16 cellular contexts compared by ENCODE assay signal in genomic region chr2:69952336-69953115, GRCh38.
"Had no signal": no experiment of that assay in that cellular context is flagged by ENCODE, and none has a peak within 500 bp of the region (broad histone marks: within the 10 kb centered on the region; RNA-seq: fewer than 3 reads in every experiment).

No MANE protein-coding gene starts in this region.

- H3K4me3 Mint-ChIP-seq: activated CD4-positive, alpha-beta T cell treated with anti-CD3 and anti-CD28 coated beads for 36 hours; activated CD8-positive, alpha-beta T cell treated with anti-CD3 and anti-CD28 coated beads for 36 hours; activated naive CD4-positive, alpha-beta T cell treated with anti-CD3 and anti-CD28 coated beads for 36 hours; activated T-helper 17 cell treated with anti-CD3 and anti-CD28 coated beads, Interleukin-2, amount 50 U/mL, for 72 hours; natural killer cell treated with Interleukin-12 subunit alpha and Interleukin-12 subunit beta and Interleukin-15 and Interleukin-18, amount 100 ng/mL, for 72 hours had no signal

- DNase-seq: activated CD4-positive, alpha-beta T cell treated with anti-CD3 and anti-CD28 coated beads for 36 hours; activated CD8-positive, alpha-beta T cell treated with anti-CD3 and anti-CD28 coated beads for 36 hours; activated naive CD4-positive, alpha-beta T cell treated with anti-CD3 and anti-CD28 coated beads for 36 hours; caudate nucleus; cortex of kidney; effector memory CD4-positive, alpha-beta T cell; gastrocnemius medialis; islet precursor cell; stimulated activated CD4-positive, alpha-beta T cell treated with anti-CD3 and anti-CD28 coated beads, Interleukin-4, amount 100 ng/mL, for 1 hour; stimulated activated CD8-positive, alpha-beta memory T cell treated with anti-CD3 and anti-CD28 coated beads, Interleukin-4, amount 100 ng/mL, for 48 hours; T-helper 9 cell; thyroid gland; uterus had no signal

- H3K27ac Mint-ChIP-seq: activated CD4-positive, alpha-beta T cell treated with anti-CD3 and anti-CD28 coated beads for 36 hours; activated CD8-positive, alpha-beta T cell treated with anti-CD3 and anti-CD28 coated beads for 36 hours; activated naive CD4-positive, alpha-beta T cell treated with anti-CD3 and anti-CD28 coated beads for 36 hours; activated T-helper 17 cell treated with anti-CD3 and anti-CD28 coated beads, Interleukin-2, amount 50 U/mL, for 72 hours had no signal

- H3K27me3 Mint-ChIP-seq: activated CD4-positive, alpha-beta T cell treated with anti-CD3 and anti-CD28 coated beads for 36 hours; activated CD8-positive, alpha-beta T cell treated with anti-CD3 and anti-CD28 coated beads for 36 hours; natural killer cell treated with Interleukin-12 subunit alpha and Interleukin-12 subunit beta and Interleukin-15 and Interleukin-18, amount 100 ng/mL, for 72 hours had no signal

- ATAC-seq: activated CD4-positive, alpha-beta T cell treated with anti-CD3 and anti-CD28 coated beads for 36 hours; activated CD8-positive, alpha-beta T cell treated with anti-CD3 and anti-CD28 coated beads for 36 hours; activated T-helper 17 cell treated with anti-CD3 and anti-CD28 coated beads, Interleukin-2, amount 50 U/mL, for 72 hours; gastrocnemius medialis; left lobe of liver; natural killer cell treated with Interleukin-12 subunit alpha and Interleukin-12 subunit beta and Interleukin-15 and Interleukin-18, amount 100 ng/mL, for 72 hours had no signal

- H3K9me3 Mint-ChIP-seq: activated CD8-positive, alpha-beta T cell treated with anti-CD3 and anti-CD28 coated beads for 36 hours; activated naive CD4-positive, alpha-beta T cell treated with anti-CD3 and anti-CD28 coated beads for 36 hours; activated T-helper 17 cell treated with anti-CD3 and anti-CD28 coated beads, Interleukin-2, amount 50 U/mL, for 72 hours; natural killer cell treated with Interleukin-12 subunit alpha and Interleukin-12 subunit beta and Interleukin-15 and Interleukin-18, amount 100 ng/mL, for 72 hours had no signal

- H3K36me3 Mint-ChIP-seq: natural killer cell treated with Interleukin-12 subunit alpha and Interleukin-12 subunit beta and Interleukin-15 and Interleukin-18, amount 100 ng/mL, for 72 hours had no signal
